In genomic region chr19:6733338-6734095, GRCh38 we compare ENCODE assay signal across 1 cellular context.
TF ChIP-seq lines count a peak whose summit lies in the region.

No MANE protein-coding gene starts in this region.

TF ChIP-seq in GM12878, 131 proteins besides CTCF, POLR2A, EP300 and RAD21:
- TF ChIP-seq IRF4 (IDR thresholded peaks at IDR 0.05; ENCODE audit: low read depth, low read length) (no peak), CREM (IDR thresholded peaks at IDR 0.05; ENCODE audit: low read depth) (no peak), ZBTB33 (IDR thresholded peaks at IDR 0.05) (peak; percentile 91)
